24 cellular contexts compared by ENCODE assay signal in genomic region chr15:56019819-56020218, GRCh38.
"Had no signal": no experiment of that assay in that cellular context is flagged by ENCODE, and none has a peak within 500 bp of the region (broad histone marks: within the 10 kb centered on the region; RNA-seq: fewer than 3 reads in every experiment).

No MANE protein-coding gene starts in this region.

- DNase-seq: activated B cell treated with CpG ODN at 0.5 μM for 24 hours; activated CD4-positive, alpha-beta T cell treated with anti-CD3 and anti-CD28 coated beads for 36 hours; activated CD8-positive, alpha-beta memory T cell treated with anti-CD3 and anti-CD28 coated beads, Interleukin-2, amount 10 ng/mL, durations not matched to agents 7 days and 5 days; activated CD8-positive, alpha-beta T cell treated with anti-CD3 and anti-CD28 coated beads, Interleukin-2, amount 10 ng/mL, durations not matched to agents 7 days and 5 days; activated naive CD8-positive, alpha-beta T cell treated with anti-CD3 and anti-CD28 coated beads, Interleukin-2, amount 50 U/mL, for 24 hours; activated T-cell treated with anti-CD3 and anti-CD28 coated beads, Interleukin-2, amount 50 U/mL, for 48 hours; amygdala; central memory CD4-positive, alpha-beta T cell; foreskin fibroblast; islet precursor cell; left cardiac atrium; left ventricle myocardium superior; mucosa of descending colon; spleen; stimulated activated naive CD4-positive, alpha-beta T cell; tibial artery; upper lobe of right lung had no signal

- FAIRE-seq: endothelial cell of umbilical vein had no signal

- H3K27ac ChIP-seq: breast epithelium, right atrium auricular region, spleen, suprapubic skin, tibial artery, upper lobe of right lung had no signal

- H3K9me3 Mint-ChIP-seq: natural killer cell treated with Interleukin-12 subunit alpha and Interleukin-12 subunit beta and Interleukin-15 and Interleukin-18, amount 100 ng/mL, for 72 hours had no signal

- H3K36me3 ChIP-seq: breast epithelium, right atrium auricular region, spleen, suprapubic skin, tibial artery, upper lobe of right lung had no signal

- H3K4me1 Mint-ChIP-seq: activated B cell treated with CpG ODN at 0.5 μM for 24 hours; activated CD8-positive, alpha-beta memory T cell treated with anti-CD3 and anti-CD28 coated beads, Interleukin-2, amount 10 ng/mL, durations not matched to agents 7 days and 5 days; activated naive CD4-positive, alpha-beta T cell treated with anti-CD3 and anti-CD28 coated beads, Interleukin-2, amount 50 U/mL, for 24 hours had no signal

- H3K4me1 ChIP-seq: breast epithelium, right atrium auricular region, spleen, tibial artery, upper lobe of right lung had no signal

- H3K4me3 Mint-ChIP-seq: activated B cell treated with CpG ODN at 0.5 μM for 24 hours; activated CD4-positive, alpha-beta T cell treated with anti-CD3 and anti-CD28 coated beads for 36 hours; activated CD8-positive, alpha-beta memory T cell treated with anti-CD3 and anti-CD28 coated beads, Interleukin-2, amount 10 ng/mL, durations not matched to agents 7 days and 5 days; activated CD8-positive, alpha-beta T cell treated with anti-CD3 and anti-CD28 coated beads, Interleukin-2, amount 10 ng/mL, durations not matched to agents 7 days and 5 days; activated naive CD4-positive, alpha-beta T cell treated with anti-CD3 and anti-CD28 coated beads, Interleukin-2, amount 50 U/mL, for 24 hours; activated naive CD8-positive, alpha-beta T cell treated with anti-CD3 and anti-CD28 coated beads, Interleukin-2, amount 50 U/mL, for 24 hours; natural killer cell treated with Interleukin-12 subunit alpha and Interleukin-12 subunit beta and Interleukin-15 and Interleukin-18, amount 100 ng/mL, for 72 hours had no signal

- ATAC-seq: activated CD8-positive, alpha-beta memory T cell treated with anti-CD3 and anti-CD28 coated beads, Interleukin-2, amount 10 ng/mL, durations not matched to agents 7 days and 5 days; activated CD8-positive, alpha-beta T cell treated with anti-CD3 and anti-CD28 coated beads, Interleukin-2, amount 10 ng/mL, durations not matched to agents 7 days and 5 days; activated naive CD8-positive, alpha-beta T cell treated with anti-CD3 and anti-CD28 coated beads, Interleukin-2, amount 50 U/mL, for 24 hours; left cardiac atrium; left ventricle myocardium superior; mucosa of descending colon; natural killer cell treated with Interleukin-12 subunit alpha and Interleukin-12 subunit beta and Interleukin-15 and Interleukin-18, amount 100 ng/mL, for 72 hours; upper lobe of right lung had no signal

- H3K27ac Mint-ChIP-seq: activated B cell treated with CpG ODN at 0.5 μM for 24 hours; activated CD4-positive, alpha-beta T cell treated with anti-CD3 and anti-CD28 coated beads for 36 hours; activated CD8-positive, alpha-beta memory T cell treated with anti-CD3 and anti-CD28 coated beads, Interleukin-2, amount 10 ng/mL, durations not matched to agents 7 days and 5 days; activated CD8-positive, alpha-beta T cell treated with anti-CD3 and anti-CD28 coated beads, Interleukin-2, amount 10 ng/mL, durations not matched to agents 7 days and 5 days; activated naive CD8-positive, alpha-beta T cell treated with anti-CD3 and anti-CD28 coated beads, Interleukin-2, amount 50 U/mL, for 24 hours; activated T-helper 2 cell treated with anti-CD3 and anti-CD28 coated beads, Interferon-gamma antibody, Interleukin-2, Interleukin-4, amounts not matched to agents 10 μg/mL and 5 μg/mL and 100 μg/mL, durations not matched to agents 14 hours and 24 hours and 36 hours; natural killer cell treated with Interleukin-12 subunit alpha and Interleukin-12 subunit beta and Interleukin-15 and Interleukin-18, amount 100 ng/mL, for 72 hours had no signal

- H3K27me3 ChIP-seq: breast epithelium, right atrium auricular region, spleen, suprapubic skin, tibial artery, upper lobe of right lung had no signal

- H3K36me3 Mint-ChIP-seq: activated naive CD4-positive, alpha-beta T cell treated with anti-CD3 and anti-CD28 coated beads, Interleukin-2, amount 50 U/mL, for 24 hours had no signal

- H3K4me3 ChIP-seq: breast epithelium, mucosa of descending colon, right atrium auricular region, spleen, suprapubic skin, tibial artery, upper lobe of right lung had no signal

- H3K9me3 ChIP-seq: breast epithelium, mucosa of descending colon, right atrium auricular region, suprapubic skin, tibial artery, upper lobe of right lung had no signal
